In genomic region chr15:50718700-50719125, GRCh38 we compare ENCODE assay signal across 1 cellular context.
TF ChIP-seq lines count a peak whose summit lies in the region.

No MANE protein-coding gene starts in this region.

TF ChIP-seq in HepG2, 621 proteins besides CTCF, POLR2A, EP300 and RAD21 (continued from another document and continues in another):
- TF ChIP-seq ZNF367 (CRISPR knock-in tag; IDR thresholded peaks at IDR 0.05; ENCODE audit: borderline replicate concordance) (no peak), CENPX (CRISPR knock-in tag; IDR thresholded peaks at IDR 0.05) (no peak), BRD4 (CRISPR knock-in tag; IDR thresholded peaks at IDR 0.05) (no peak), RFX3 (CRISPR knock-in tag; IDR thresholded peaks at IDR 0.05) (no peak), KAT8 (CRISPR knock-in tag; IDR thresholded peaks at IDR 0.05) (peak; percentile 77), ATF7 (IDR thresholded peaks at IDR 0.05) (no peak), ATF7 (CRISPR knock-in tag; IDR thresholded peaks at IDR 0.05) (no peak), GPN1 (CRISPR knock-in tag; IDR thresholded peaks at IDR 0.05; ENCODE audit: borderline replicate concordance) (no peak), PRDM15 (CRISPR knock-in tag; IDR thresholded peaks at IDR 0.05) (no peak), RARG (CRISPR knock-in tag; IDR thresholded peaks at IDR 0.05; ENCODE audit: low read depth) (no peak), GMEB2 (CRISPR knock-in tag; IDR thresholded peaks at IDR 0.05; ENCODE audit: low read depth) (no peak), DR1 (CRISPR knock-in tag; IDR thresholded peaks at IDR 0.05) (no peak), KMT2B (CRISPR knock-in tag; IDR thresholded peaks at IDR 0.05) (0 out of 2 replicates have a peak, but pooled peaks have one; percentile 34), ZNF841 (CRISPR knock-in tag; IDR thresholded peaks at IDR 0.05; ENCODE audit: borderline replicate concordance) (no peak), ZNF260 (CRISPR knock-in tag; IDR thresholded peaks at IDR 0.05; ENCODE audit: borderline replicate concordance, low read depth) (no peak), ZNF33A (CRISPR knock-in tag; IDR thresholded peaks at IDR 0.05; ENCODE audit: borderline replicate concordance) (0 out of 2 replicates have a peak, but pooled peaks have one; percentile 41), NR1H2 (CRISPR knock-in tag; IDR thresholded peaks at IDR 0.05; ENCODE audit: borderline replicate concordance, low read depth) (no peak), CBX5 (CRISPR knock-in tag; IDR thresholded peaks at IDR 0.05; ENCODE audit: borderline replicate concordance) (peak; percentile 54; the same call in 1 of the 2 replicates), THAP8 (CRISPR knock-in tag; IDR thresholded peaks at IDR 0.05; ENCODE audit: borderline replicate concordance) (no peak), ZNF674 (CRISPR knock-in tag; IDR thresholded peaks at IDR 0.05; ENCODE audit: low read depth) (no peak), LCORL (IDR thresholded peaks at IDR 0.05) (no peak), LCORL (CRISPR knock-in tag; IDR thresholded peaks at IDR 0.05) (peak; percentile 46; the same call in 1 of the 2 replicates), HNRNPH1 (optimal IDR thresholded peaks at IDR 0.05; ENCODE audit: low read depth, low read length) (no peak), YEATS2 (CRISPR knock-in tag; IDR thresholded peaks at IDR 0.05; ENCODE audit: borderline replicate concordance) (peak; percentile 54; the same call in 1 of the 2 replicates), RXRB (CRISPR knock-in tag; IDR thresholded peaks at IDR 0.05; ENCODE audit: borderline replicate concordance) (peak; percentile 94), HES4 (CRISPR knock-in tag; IDR thresholded peaks at IDR 0.05; ENCODE audit: borderline replicate concordance) (no peak), ZNF792 (CRISPR knock-in tag; IDR thresholded peaks at IDR 0.05) (peak; percentile 97; the same call in 1 of the 2 replicates), CC2D1A (CRISPR knock-in tag; IDR thresholded peaks at IDR 0.05) (no peak), AHR (CRISPR knock-in tag; IDR thresholded peaks at IDR 0.05) (no peak), REXO4 (CRISPR knock-in tag; IDR thresholded peaks at IDR 0.05; ENCODE audit: borderline replicate concordance) (no peak), ZNF839 (CRISPR knock-in tag; IDR thresholded peaks at IDR 0.05; ENCODE audit: borderline replicate concordance) (no peak), ZNF34 (CRISPR knock-in tag; IDR thresholded peaks at IDR 0.05; ENCODE audit: borderline replicate concordance) (no peak), ZNF143 (CRISPR knock-in tag; IDR thresholded peaks at IDR 0.05) (no peak), NR3C1 (CRISPR knock-in tag; IDR thresholded peaks at IDR 0.05) (no peak), SP2 (CRISPR knock-in tag; IDR thresholded peaks at IDR 0.05) (no peak), RCOR2 (CRISPR knock-in tag; IDR thresholded peaks at IDR 0.05) (peak; percentile 85), ZNF800 (CRISPR knock-in tag; IDR thresholded peaks at IDR 0.05) (0 out of 2 replicates have a peak, but pooled peaks have one; percentile 70), ZNF335 (CRISPR knock-in tag; IDR thresholded peaks at IDR 0.05) (peak; percentile 82; the same call in 1 of the 2 replicates), ZNF749 (CRISPR knock-in tag; IDR thresholded peaks at IDR 0.05; ENCODE audit: borderline replicate concordance) (no peak), ZNF24 (IDR thresholded peaks at IDR 0.05) (no peak)
- TF ChIP-seq, protein P1, sequence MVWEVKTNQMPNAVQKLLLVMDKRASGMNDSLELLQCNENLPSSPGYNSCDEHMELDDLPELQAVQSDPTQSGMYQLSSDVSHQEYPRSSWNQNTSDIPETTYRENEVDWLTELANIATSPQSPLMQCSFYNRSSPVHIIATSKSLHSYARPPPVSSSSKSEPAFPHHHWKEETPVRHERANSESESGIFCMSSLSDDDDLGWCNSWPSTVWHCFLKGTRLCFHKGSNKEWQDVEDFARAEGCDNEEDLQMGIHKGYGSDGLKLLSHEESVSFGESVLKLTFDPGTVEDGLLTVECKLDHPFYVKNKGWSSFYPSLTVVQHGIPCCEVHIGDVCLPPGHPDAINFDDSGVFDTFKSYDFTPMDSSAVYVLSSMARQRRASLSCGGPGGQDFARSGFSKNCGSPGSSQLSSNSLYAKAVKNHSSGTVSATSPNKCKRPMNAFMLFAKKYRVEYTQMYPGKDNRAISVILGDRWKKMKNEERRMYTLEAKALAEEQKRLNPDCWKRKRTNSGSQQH (CRISPR knock-in tag; IDR thresholded peaks at IDR 0.05; ENCODE audit: low read depth), result no peak
- TF ChIP-seq, protein P2, sequence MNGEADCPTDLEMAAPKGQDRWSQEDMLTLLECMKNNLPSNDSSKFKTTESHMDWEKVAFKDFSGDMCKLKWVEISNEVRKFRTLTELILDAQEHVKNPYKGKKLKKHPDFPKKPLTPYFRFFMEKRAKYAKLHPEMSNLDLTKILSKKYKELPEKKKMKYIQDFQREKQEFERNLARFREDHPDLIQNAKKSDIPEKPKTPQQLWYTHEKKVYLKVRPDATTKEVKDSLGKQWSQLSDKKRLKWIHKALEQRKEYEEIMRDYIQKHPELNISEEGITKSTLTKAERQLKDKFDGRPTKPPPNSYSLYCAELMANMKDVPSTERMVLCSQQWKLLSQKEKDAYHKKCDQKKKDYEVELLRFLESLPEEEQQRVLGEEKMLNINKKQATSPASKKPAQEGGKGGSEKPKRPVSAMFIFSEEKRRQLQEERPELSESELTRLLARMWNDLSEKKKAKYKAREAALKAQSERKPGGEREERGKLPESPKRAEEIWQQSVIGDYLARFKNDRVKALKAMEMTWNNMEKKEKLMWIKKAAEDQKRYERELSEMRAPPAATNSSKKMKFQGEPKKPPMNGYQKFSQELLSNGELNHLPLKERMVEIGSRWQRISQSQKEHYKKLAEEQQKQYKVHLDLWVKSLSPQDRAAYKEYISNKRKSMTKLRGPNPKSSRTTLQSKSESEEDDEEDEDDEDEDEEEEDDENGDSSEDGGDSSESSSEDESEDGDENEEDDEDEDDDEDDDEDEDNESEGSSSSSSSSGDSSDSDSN (CRISPR knock-in tag; IDR thresholded peaks at IDR 0.05), result no peak
- TF ChIP-seq, protein P3, sequence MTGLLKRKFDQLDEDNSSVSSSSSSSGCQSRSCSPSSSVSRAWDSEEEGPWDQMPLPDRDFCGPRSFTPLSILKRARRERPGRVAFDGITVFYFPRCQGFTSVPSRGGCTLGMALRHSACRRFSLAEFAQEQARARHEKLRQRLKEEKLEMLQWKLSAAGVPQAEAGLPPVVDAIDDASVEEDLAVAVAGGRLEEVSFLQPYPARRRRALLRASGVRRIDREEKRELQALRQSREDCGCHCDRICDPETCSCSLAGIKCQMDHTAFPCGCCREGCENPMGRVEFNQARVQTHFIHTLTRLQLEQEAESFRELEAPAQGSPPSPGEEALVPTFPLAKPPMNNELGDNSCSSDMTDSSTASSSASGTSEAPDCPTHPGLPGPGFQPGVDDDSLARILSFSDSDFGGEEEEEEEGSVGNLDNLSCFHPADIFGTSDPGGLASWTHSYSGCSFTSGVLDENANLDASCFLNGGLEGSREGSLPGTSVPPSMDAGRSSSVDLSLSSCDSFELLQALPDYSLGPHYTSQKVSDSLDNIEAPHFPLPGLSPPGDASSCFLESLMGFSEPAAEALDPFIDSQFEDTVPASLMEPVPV (CRISPR knock-in tag; IDR thresholded peaks at IDR 0.05), result 0 out of 2 replicates have a peak, but pooled peaks have one; percentile 27
- TF ChIP-seq, protein P4, sequence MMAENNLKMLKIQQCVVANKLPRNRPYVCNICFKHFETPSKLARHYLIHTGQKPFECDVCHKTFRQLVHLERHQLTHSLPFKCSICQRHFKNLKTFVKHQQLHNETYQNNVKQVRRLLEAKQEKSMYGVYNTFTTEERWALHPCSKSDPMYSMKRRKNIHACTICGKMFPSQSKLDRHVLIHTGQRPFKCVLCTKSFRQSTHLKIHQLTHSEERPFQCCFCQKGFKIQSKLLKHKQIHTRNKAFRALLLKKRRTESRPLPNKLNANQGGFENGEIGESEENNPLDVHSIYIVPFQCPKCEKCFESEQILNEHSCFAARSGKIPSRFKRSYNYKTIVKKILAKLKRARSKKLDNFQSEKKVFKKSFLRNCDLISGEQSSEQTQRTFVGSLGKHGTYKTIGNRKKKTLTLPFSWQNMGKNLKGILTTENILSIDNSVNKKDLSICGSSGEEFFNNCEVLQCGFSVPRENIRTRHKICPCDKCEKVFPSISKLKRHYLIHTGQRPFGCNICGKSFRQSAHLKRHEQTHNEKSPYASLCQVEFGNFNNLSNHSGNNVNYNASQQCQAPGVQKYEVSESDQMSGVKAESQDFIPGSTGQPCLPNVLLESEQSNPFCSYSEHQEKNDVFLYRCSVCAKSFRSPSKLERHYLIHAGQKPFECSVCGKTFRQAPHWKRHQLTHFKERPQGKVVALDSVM (CRISPR knock-in tag; IDR thresholded peaks at IDR 0.05), result no peak
- TF ChIP-seq, protein P5, sequence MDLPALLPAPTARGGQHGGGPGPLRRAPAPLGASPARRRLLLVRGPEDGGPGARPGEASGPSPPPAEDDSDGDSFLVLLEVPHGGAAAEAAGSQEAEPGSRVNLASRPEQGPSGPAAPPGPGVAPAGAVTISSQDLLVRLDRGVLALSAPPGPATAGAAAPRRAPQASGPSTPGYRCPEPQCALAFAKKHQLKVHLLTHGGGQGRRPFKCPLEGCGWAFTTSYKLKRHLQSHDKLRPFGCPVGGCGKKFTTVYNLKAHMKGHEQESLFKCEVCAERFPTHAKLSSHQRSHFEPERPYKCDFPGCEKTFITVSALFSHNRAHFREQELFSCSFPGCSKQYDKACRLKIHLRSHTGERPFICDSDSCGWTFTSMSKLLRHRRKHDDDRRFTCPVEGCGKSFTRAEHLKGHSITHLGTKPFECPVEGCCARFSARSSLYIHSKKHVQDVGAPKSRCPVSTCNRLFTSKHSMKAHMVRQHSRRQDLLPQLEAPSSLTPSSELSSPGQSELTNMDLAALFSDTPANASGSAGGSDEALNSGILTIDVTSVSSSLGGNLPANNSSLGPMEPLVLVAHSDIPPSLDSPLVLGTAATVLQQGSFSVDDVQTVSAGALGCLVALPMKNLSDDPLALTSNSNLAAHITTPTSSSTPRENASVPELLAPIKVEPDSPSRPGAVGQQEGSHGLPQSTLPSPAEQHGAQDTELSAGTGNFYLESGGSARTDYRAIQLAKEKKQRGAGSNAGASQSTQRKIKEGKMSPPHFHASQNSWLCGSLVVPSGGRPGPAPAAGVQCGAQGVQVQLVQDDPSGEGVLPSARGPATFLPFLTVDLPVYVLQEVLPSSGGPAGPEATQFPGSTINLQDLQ (CRISPR knock-in tag; IDR thresholded peaks at IDR 0.05), result no peak
- TF ChIP-seq, protein P6, sequence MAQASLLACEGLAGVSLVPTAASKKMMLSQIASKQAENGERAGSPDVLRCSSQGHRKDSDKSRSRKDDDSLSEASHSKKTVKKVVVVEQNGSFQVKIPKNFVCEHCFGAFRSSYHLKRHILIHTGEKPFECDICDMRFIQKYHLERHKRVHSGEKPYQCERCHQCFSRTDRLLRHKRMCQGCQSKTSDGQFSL (CRISPR knock-in tag; IDR thresholded peaks at IDR 0.05), result no peak; the same call in 1 of the 2 replicates
